In genomic region chr5:75235711-75236110, GRCh38 we compare ENCODE assay signal across 10 cellular contexts. TPM values are rescaled to one million over a fixed set of nuclear protein-coding genes. Genes with fewer than 3 reads are reported as not detected.
DNase-seq lines count a peak whose midpoint lies in the region; TF ChIP-seq lines count a peak whose summit lies in the region.
"Had no signal": no experiment of that assay in that cellular context is flagged by ENCODE, and none has a peak within 500 bp of the region (broad histone marks: within the 10 kb centered on the region; RNA-seq: fewer than 3 reads in every experiment).

No MANE protein-coding gene starts in this region.

- peak overlapping the region; percentile 99 for H2AFZ ChIP-seq in mammary epithelial cell (ENCODE audit: low read depth, low read length)

- H3K9me3 ChIP-seq in mammary epithelial cell (replicated peaks; ENCODE audit: insufficient read depth, low read length): no peaks in the 10 kb centered on the region
- no peaks in the 10 kb centered on the region for H3K9me3 ChIP-seq in breast epithelium
- no peaks in the 10 kb centered on the region for H3K9me3 ChIP-seq in uterus
- H3K9me3 ChIP-seq: ovary had no signal

- DNase-seq in mammary epithelial cell (no peak), breast epithelium (ENCODE audit: low spot score in 2 of 2) (no peak), SK-N-DZ (ENCODE audit: low spot score) (peak; percentile 12), inferior parietal cortex (ENCODE audit: extremely low spot score) (peak; percentile 14), uterus (no peak), amygdala (lab: John Stamatoyannopoulos, UW) (no peak), NCI-H2081 (lab: John Stamatoyannopoulos, UW) (no peak), COLO829 (ENCODE audit: low spot score) (no peak)

- no peaks in the 10 kb centered on the region for H4K20me1 ChIP-seq in mammary epithelial cell (ENCODE audit: insufficient read depth, low read length)

- H3K4me2 ChIP-seq in mammary epithelial cell (ENCODE audit: insufficient read depth, low read depth, low read length): peak overlapping the region; percentile 89

- 98% methylated on average over 4 of the region's 4 CpGs for WGBS in mammary epithelial cell (ENCODE audit: low coverage, missing lambda C conversion rate)

- H3K9ac ChIP-seq in mammary epithelial cell (ENCODE audit: insufficient read depth, low read length): no peak overlapping the region

- BruUV-seq in mammary epithelial cell (replicated peaks; lab: Mats Ljungman, UMichigan): no TSS peak

- TF ChIP-seq POLR2A in breast epithelium (IDR thresholded peaks at IDR 0.05) (no peak), uterus (IDR thresholded peaks at IDR 0.05) (no peak)

- TF ChIP-seq CTCF in mammary epithelial cell (conservative IDR thresholded peaks at IDR 0.05 in 1 of 2, IDR thresholded peaks at IDR 0.05 in 1 of 2; ENCODE audit: extremely low read depth in 1 of 2, insufficient read depth in 1 of 2, low read depth in 1 of 2, low read length in 2 of 2) (no peak), breast epithelium (IDR thresholded peaks at IDR 0.05) (no peak), uterus (IDR thresholded peaks at IDR 0.05) (no peak)

- intact Hi-C loops in mammary epithelial cell (cut with micrococcal nuclease): loop anchor here (1.0 to 2.0 kb wide), 4 partner anchors 30 to 187 kb away; partner anchors contain the start of gene HMGCR
- intact Hi-C loops in breast epithelium (cut with DNase I; ENCODE audit: low total_unique reads): no loop called here
- intact Hi-C loops in uterus (cut with DNase I; ENCODE audit: low total_unique reads): loop anchor here (10.0 kb wide), 1 partner anchor 449 kb away; no protein-coding TSS in a partner anchor

- H3K4me3 ChIP-seq in mammary epithelial cell (replicated peaks in 1 of 3; ENCODE audit: insufficient read depth in 1 of 3, low read depth in 2 of 3, low read length in 3 of 3) (no peak overlapping the region), breast epithelium (peak overlapping the region in 1 of 3 donors; percentile 75), uterus (no peak overlapping the region)

- dilution Hi-C loops in mammary epithelial cell (cut with HindIII; ENCODE audit: low sequenced_read_pairs): no loop called here

- H3K36me3 ChIP-seq in mammary epithelial cell (ENCODE audit: insufficient read depth, low read length) (no peaks in the 10 kb centered on the region), breast epithelium (no peaks in the 10 kb centered on the region), uterus (no peaks in the 10 kb centered on the region)
- H3K36me3 ChIP-seq: ovary had no signal

- H3K27me3 ChIP-seq in mammary epithelial cell (ENCODE audit: insufficient read depth, low read length) (no peaks in the 10 kb centered on the region), breast epithelium (no peaks in the 10 kb centered on the region), uterus (no peaks in the 10 kb centered on the region)
- H3K27me3 ChIP-seq: ovary had no signal

- H3K4me1 ChIP-seq in mammary epithelial cell (ENCODE audit: insufficient read depth, low read length): peaks cover 29% of the 10 kb centered on the region
- no peaks in the 10 kb centered on the region for H3K4me1 ChIP-seq in breast epithelium
- H3K4me1 ChIP-seq in uterus: no peaks in the 10 kb centered on the region

- CTCF ChIA-PET in mammary epithelial cell (lab: Charles Lee; ENCODE audit: low non-redundant PET): interaction anchor here (0.7 kb wide), 1 partner anchor 144 kb away, joined by 5 read pairs; no protein-coding TSS in a partner anchor

- H3K27ac ChIP-seq in mammary epithelial cell (ENCODE audit: insufficient read depth, low read depth, low read length): no peak overlapping the region
- peak overlapping the region in 1 of 2 donors; percentile 75 for H3K27ac ChIP-seq in breast epithelium
- peak overlapping the region; percentile 70 to 76 for H3K27ac ChIP-seq in uterus

- no peaks in the 10 kb centered on the region for H3K79me2 ChIP-seq in mammary epithelial cell (ENCODE audit: insufficient read depth, low read length)

- in situ Hi-C loops in mammary epithelial cell (cut with MboI; ENCODE audit: low sequenced_read_pairs in 2 of 2): no loop called here

RNA-seq across cellular contexts. Expression of gene ANKRD31, which starts 1.0 kb away (rescaled TPM):
- total RNA-seq in mammary epithelial cell (under 1 TPM; 0.26 to 0.33 TPM), breast epithelium (under 1 TPM; 0.32 to 0.66 (median 0.59) TPM), uterus (under 1 TPM in 2 of 4 donors, not detected in 2; 0.67 to 0.69 TPM)
- polyA plus RNA-seq in mammary epithelial cell: 0.05 TPM
- polyA minus RNA-seq in mammary epithelial cell: 0.93 TPM
- polyA plus RNA-seq in SK-N-DZ (2014; cell fraction: cytosol; rRNA removed): 0.32 and 0.54 TPM in 2 replicates
- polyA plus RNA-seq in SK-N-DZ (2014; cell fraction: nucleus; rRNA removed): 0.32 and 0.44 TPM in 2 replicates
- total RNA-seq: LHCN-M2 had no signal

Comparison
In these comparisons a context has a peak if more than half of its experiments do, and no peak if none do; other contexts are left out.
1. DNase-seq: peak in SK-N-DZ (single experiment) and inferior parietal cortex (single experiment); none in mammary epithelial cell (single experiment), breast epithelium (0 of 2), uterus (0 of 2), amygdala (0 of 56), NCI-H2081 (0 of 2) and COLO829 (single experiment).